Comparison of ENCODE assay signal across 1 cellular context in the genomic region with DNA sequence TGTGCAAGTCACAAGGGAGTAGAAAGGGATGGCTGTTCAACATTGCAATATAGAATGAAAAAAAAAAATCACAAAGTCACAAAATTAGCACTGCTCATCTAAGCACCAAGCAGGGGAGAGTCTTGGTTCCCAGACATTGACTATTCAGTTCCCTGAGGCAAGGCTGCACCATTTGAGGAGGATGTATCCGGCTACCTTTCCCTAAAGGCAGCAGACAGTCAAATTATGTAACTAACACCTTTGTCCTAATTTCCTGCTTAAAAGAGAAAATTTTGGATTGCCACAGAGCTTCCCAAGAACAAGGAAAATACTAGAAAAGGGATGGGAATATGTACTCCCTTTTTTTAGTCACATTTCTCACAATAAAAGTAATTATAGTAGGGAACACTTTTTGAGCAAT.
TF ChIP-seq lines count a peak whose summit lies in the region.

No MANE protein-coding gene starts in this region.

TF ChIP-seq in GM23338, 12 proteins besides CTCF, POLR2A, EP300 and RAD21 (continued from another document):
- TF ChIP-seq, protein P1, sequence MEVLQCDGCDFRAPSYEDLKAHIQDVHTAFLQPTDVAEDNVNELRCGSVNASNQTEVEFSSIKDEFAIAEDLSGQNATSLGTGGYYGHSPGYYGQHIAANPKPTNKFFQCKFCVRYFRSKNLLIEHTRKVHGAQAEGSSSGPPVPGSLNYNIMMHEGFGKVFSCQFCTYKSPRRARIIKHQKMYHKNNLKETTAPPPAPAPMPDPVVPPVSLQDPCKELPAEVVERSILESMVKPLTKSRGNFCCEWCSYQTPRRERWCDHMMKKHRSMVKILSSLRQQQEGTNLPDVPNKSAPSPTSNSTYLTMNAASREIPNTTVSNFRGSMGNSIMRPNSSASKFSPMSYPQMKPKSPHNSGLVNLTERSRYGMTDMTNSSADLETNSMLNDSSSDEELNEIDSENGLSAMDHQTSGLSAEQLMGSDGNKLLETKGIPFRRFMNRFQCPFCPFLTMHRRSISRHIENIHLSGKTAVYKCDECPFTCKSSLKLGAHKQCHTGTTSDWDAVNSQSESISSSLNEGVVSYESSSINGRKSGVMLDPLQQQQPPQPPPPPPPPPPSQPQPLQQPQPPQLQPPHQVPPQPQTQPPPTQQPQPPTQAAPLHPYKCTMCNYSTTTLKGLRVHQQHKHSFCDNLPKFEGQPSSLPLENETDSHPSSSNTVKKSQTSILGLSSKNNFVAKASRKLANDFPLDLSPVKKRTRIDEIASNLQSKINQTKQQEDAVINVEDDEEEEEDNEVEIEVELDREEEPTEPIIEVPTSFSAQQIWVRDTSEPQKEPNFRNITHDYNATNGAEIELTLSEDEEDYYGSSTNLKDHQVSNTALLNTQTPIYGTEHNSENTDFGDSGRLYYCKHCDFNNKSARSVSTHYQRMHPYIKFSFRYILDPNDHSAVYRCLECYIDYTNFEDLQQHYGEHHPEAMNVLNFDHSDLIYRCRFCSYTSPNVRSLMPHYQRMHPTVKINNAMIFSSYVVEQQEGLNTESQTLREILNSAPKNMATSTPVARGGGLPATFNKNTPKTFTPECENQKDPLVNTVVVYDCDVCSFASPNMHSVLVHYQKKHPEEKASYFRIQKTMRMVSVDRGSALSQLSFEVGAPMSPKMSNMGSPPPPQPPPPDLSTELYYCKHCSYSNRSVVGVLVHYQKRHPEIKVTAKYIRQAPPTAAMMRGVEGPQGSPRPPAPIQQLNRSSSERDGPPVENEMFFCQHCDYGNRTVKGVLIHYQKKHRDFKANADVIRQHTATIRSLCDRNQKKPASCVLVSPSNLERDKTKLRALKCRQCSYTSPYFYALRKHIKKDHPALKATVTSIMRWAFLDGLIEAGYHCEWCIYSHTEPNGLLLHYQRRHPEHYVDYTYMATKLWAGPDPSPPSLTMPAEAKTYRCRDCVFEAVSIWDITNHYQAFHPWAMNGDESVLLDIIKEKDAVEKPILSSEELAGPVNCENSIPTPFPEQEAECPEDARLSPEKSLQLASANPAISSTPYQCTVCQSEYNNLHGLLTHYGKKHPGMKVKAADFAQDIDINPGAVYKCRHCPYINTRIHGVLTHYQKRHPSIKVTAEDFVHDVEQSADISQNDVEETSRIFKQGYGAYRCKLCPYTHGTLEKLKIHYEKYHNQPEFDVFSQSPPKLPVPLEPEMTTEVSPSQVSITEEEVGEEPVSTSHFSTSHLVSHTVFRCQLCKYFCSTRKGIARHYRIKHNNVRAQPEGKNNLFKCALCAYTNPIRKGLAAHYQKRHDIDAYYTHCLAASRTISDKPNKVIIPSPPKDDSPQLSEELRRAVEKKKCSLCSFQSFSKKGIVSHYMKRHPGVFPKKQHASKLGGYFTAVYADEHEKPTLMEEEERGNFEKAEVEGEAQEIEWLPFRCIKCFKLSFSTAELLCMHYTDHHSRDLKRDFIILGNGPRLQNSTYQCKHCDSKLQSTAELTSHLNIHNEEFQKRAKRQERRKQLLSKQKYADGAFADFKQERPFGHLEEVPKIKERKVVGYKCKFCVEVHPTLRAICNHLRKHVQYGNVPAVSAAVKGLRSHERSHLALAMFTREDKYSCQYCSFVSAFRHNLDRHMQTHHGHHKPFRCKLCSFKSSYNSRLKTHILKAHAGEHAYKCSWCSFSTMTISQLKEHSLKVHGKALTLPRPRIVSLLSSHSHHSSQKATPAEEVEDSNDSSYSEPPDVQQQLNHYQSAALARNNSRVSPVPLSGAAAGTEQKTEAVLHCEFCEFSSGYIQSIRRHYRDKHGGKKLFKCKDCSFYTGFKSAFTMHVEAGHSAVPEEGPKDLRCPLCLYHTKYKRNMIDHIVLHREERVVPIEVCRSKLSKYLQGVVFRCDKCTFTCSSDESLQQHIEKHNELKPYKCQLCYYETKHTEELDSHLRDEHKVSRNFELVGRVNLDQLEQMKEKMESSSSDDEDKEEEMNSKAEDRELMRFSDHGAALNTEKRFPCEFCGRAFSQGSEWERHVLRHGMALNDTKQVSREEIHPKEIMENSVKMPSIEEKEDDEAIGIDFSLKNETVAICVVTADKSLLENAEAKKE (CRISPR knock-in tag; IDR thresholded peaks at IDR 0.05), result no peak
- TF ChIP-seq ZNF114 (CRISPR knock-in tag; IDR thresholded peaks at IDR 0.05), result no peak
TF ChIP-seq in GM23338: peak in this region for 0.
